Comparison of ENCODE assay signal across 30 cellular contexts in the genomic region with DNA sequence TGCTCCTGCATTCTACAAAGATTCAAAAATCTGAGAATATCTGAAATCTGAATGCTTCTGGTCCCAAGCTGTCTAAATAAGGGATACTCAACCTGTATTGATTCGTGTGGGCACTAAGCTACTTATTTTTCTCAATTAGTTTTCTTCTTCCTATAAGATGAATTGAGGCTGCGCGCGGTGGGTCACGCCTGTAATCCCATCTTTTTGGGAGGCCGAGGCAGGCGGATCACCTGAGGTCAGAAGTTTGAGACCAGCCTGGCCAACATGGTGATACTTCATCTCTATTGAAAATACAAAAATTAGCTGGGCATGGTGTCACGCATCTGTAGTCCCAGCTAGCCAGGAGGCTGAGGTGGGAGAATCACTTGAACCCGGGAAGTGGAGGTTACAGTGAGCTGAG.
"Had no signal": no experiment of that assay in that cellular context is flagged by ENCODE, and none has a peak within 500 bp of the region (broad histone marks: within the 10 kb centered on the region; RNA-seq: fewer than 3 reads in every experiment).

No MANE protein-coding gene starts in this region.

- H3K27ac ChIP-seq: breast epithelium, coronary artery, dorsolateral prefrontal cortex, esophagus muscularis mucosa, foreskin keratinocyte had no signal

- H3K9me3 ChIP-seq: ascending aorta, breast epithelium, esophagus muscularis mucosa, gastrocnemius medialis, heart right ventricle had no signal

- DNase-seq: activated CD4-positive, alpha-beta memory T cell treated with anti-CD3 and anti-CD28 coated beads for 36 hours; activated CD4-positive, alpha-beta T cell treated with anti-CD3 and anti-CD28 coated beads for 36 hours; activated CD4-positive, alpha-beta T cell treated with anti-CD3 and anti-CD28 coated beads, Interleukin-2, amount 10 ng/mL, durations not matched to agents 24 days and 14 days; activated CD4-positive, CD25-positive, alpha-beta regulatory T cell; activated CD4-positive, CD25-positive, alpha-beta regulatory T cell treated with anti-CD3 and anti-CD28 coated beads, Interleukin-2, amount 50 U/mL, for 72 hours; activated CD8-positive, alpha-beta memory T cell treated with anti-CD3 and anti-CD28 coated beads, Interleukin-2, amount 10 ng/mL, durations not matched to agents 7 days and 5 days; activated CD8-positive, alpha-beta memory T cell treated with anti-CD3 and anti-CD28 coated beads, Interleukin-2, amount 50 U/mL, for 4 hours; activated CD8-positive, alpha-beta T cell treated with anti-CD3 and anti-CD28 coated beads, Interleukin-2, amount 10 ng/mL, durations not matched to agents 7 days and 5 days; activated gamma-delta T cell; activated naive CD4-positive, alpha-beta T cell; activated naive CD4-positive, alpha-beta T cell treated with anti-CD3 and anti-CD28 coated beads, Interleukin-2, amount 10 ng/mL, durations not matched to agents 7 days and 5 days; activated naive CD8-positive, alpha-beta T cell treated with anti-CD3 and anti-CD28 coated beads, Interleukin-2, amount 10 ng/mL, durations not matched to agents 7 days and 5 days; activated T-cell treated with anti-CD3 and anti-CD28 coated beads for 4 hours; activated T-cell treated with anti-CD3 and anti-CD28 coated beads, Interleukin-2, amount 50 U/mL, for 24 hours; activated T-cell treated with anti-CD3 and anti-CD28 coated beads, Interleukin-2, amount 50 U/mL, for 72 hours; dorsolateral prefrontal cortex; effector memory CD4-positive, alpha-beta T cell; endodermal cell; erythroblast; foreskin keratinocyte; gastrocnemius medialis; glutamatergic neuron; heart right ventricle; T-helper 1 cell; T-helper 17 cell had no signal

- H3K36me3 ChIP-seq: breast epithelium had no signal

- ATAC-seq: activated CD4-positive, alpha-beta T cell treated with anti-CD3 and anti-CD28 coated beads for 36 hours; activated CD8-positive, alpha-beta memory T cell treated with anti-CD3 and anti-CD28 coated beads, Interleukin-2, amount 10 ng/mL, durations not matched to agents 7 days and 5 days; activated CD8-positive, alpha-beta T cell treated with anti-CD3 and anti-CD28 coated beads, Interleukin-2, amount 10 ng/mL, durations not matched to agents 7 days and 5 days; activated naive CD4-positive, alpha-beta T cell treated with anti-CD3 and anti-CD28 coated beads, Interleukin-2, amount 50 U/mL, for 72 hours; activated T-cell treated with anti-CD3 and anti-CD28 coated beads, Interleukin-2, amount 50 U/mL, for 72 hours; foreskin keratinocyte; gastrocnemius medialis; T-helper 17 cell had no signal

- H3K27me3 ChIP-seq: ascending aorta, breast epithelium, dorsolateral prefrontal cortex, esophagus muscularis mucosa, foreskin keratinocyte, gastrocnemius medialis, heart right ventricle had no signal

- H3K4me3 ChIP-seq: ascending aorta, breast epithelium, coronary artery, dorsolateral prefrontal cortex, esophagus muscularis mucosa, gastrocnemius medialis, heart right ventricle had no signal

- H3K4me1 ChIP-seq: breast epithelium, foreskin keratinocyte had no signal
